ENCODE assay signal across 27 cellular contexts in genomic region chr12:14280921-14281320, GRCh38.
DNase-seq lines count a peak whose midpoint lies in the region; ATAC-seq and TF ChIP-seq lines count a peak whose summit lies in the region.
"Had no signal": no experiment of that assay in that cellular context is flagged by ENCODE, and none has a peak within 500 bp of the region (broad histone marks: within the 10 kb centered on the region; RNA-seq: fewer than 3 reads in every experiment).

No MANE protein-coding gene starts in this region.

- CTCF ChIA-PET in PC-3 (lab: Charles Lee), result no interaction called here

- H3K9ac ChIP-seq in SU-DHL-6 (ENCODE audit: low read length), result peak overlapping the region; percentile 50
- H3K9ac ChIP-seq in PC-3 (ENCODE audit: low read length), result no peak overlapping the region
- H3K9ac ChIP-seq in endodermal cell (ENCODE audit: extremely low read depth, low read length, poor library complexity, severe bottlenecking), result no peak overlapping the region

- H3K9me3 ChIP-seq in SU-DHL-6 (ENCODE audit: insufficient read depth, low read length) (no peaks in the 10 kb centered on the region), PC-3 (ENCODE audit: low read length) (no peaks in the 10 kb centered on the region), endodermal cell (ENCODE audit: control insufficient read depth, low read length) (peaks cover 24% of the 10 kb centered on the region)
- H3K9me3 ChIP-seq: esophagus squamous epithelium, testis had no signal

- H3K4me3 ChIP-seq in GM06990 (replicated peaks; ENCODE audit: low read depth, low read length) (peak overlapping the region; percentile 6; the same call in 1 of the 2 replicates), SU-DHL-6 (ENCODE audit: insufficient read depth, low read length, poor library complexity, severe bottlenecking) (no peak overlapping the region), PC-3 (ENCODE audit: low read length) (no peak overlapping the region), endodermal cell (ENCODE audit: low read length) (no peak overlapping the region)
- H3K4me3 ChIP-seq: A549, esophagus squamous epithelium, hepatocyte, skin epidermis, testis had no signal

- intact Hi-C loops in PC-3 (cut with micrococcal nuclease), result no loop called here

- POLR2A ChIA-PET in PC-3 (lab: Charles Lee; ENCODE audit: unreplicated experiment), result no interaction called here

- no peak overlapping the region for H3K27ac Mint-ChIP-seq in endodermal cell
- H3K27ac Mint-ChIP-seq: activated naive CD4-positive, alpha-beta T cell treated with anti-CD3 and anti-CD28 coated beads, Interleukin-2, amount 10 ng/mL, durations not matched to agents 7 days and 5 days; activated T-helper 1 cell treated with anti-CD3 and anti-CD28 coated beads, Interleukin-12 subunit alpha, Interleukin-12 subunit beta, Interleukin-2, Interleukin-4 antibody, amounts not matched to agents 30 ng/mL and 10 ng/mL and 1 ng/mL, durations not matched to agents 14 hours and 24 hours and 36 hours had no signal

- H3K27me3 ChIP-seq in GM06990 (replicated peaks; ENCODE audit: control insufficient read depth, insufficient read depth, low read length), result no peaks in the 10 kb centered on the region
- no peaks in the 10 kb centered on the region for H3K27me3 ChIP-seq in SU-DHL-6 (ENCODE audit: low read length)
- H3K27me3 ChIP-seq in PC-3 (ENCODE audit: low read length), result no peaks in the 10 kb centered on the region
- H3K27me3 ChIP-seq in endodermal cell (ENCODE audit: control insufficient read depth, insufficient read depth, low read length, poor library complexity, severe bottlenecking), result no peaks in the 10 kb centered on the region
- H3K27me3 ChIP-seq: esophagus squamous epithelium, hepatocyte, testis had no signal

- peaks cover 69% of the 10 kb centered on the region for H3K27me3 Mint-ChIP-seq in endodermal cell (ENCODE audit: insufficient read depth)
- H3K27me3 Mint-ChIP-seq: activated naive CD4-positive, alpha-beta T cell treated with anti-CD3 and anti-CD28 coated beads, Interleukin-2, amount 10 ng/mL, durations not matched to agents 7 days and 5 days had no signal

- WGBS in endodermal cell (ENCODE audit: insufficient coverage in 1 of 2, insufficient read length in 1 of 2), 2 experiments, result 90 to 98% methylated on average over 4 to 5 of the region's 5 CpGs

- H3K36me3 ChIP-seq in GM06990 (ENCODE audit: control insufficient read depth, insufficient read depth, low read length) (no peaks in the 10 kb centered on the region), SU-DHL-6 (ENCODE audit: low read length) (no peaks in the 10 kb centered on the region), PC-3 (ENCODE audit: low read depth, low read length) (no peaks in the 10 kb centered on the region), endodermal cell (ENCODE audit: control insufficient read depth, insufficient read depth, low read length) (no peaks in the 10 kb centered on the region)
- H3K36me3 ChIP-seq: esophagus squamous epithelium had no signal

- H3F3A ChIP-seq in SU-DHL-6 (ENCODE audit: insufficient read depth) (peaks cover 62% of the 10 kb centered on the region), PC-3 (ENCODE audit: low read length, unreplicated experiment) (no peaks in the 10 kb centered on the region)

- peaks cover 20% of the 10 kb centered on the region; the same call in 1 of the 2 replicates for H3K79me2 ChIP-seq in SU-DHL-6 (ENCODE audit: insufficient read depth, low read length)
- no peaks in the 10 kb centered on the region for H3K79me2 ChIP-seq in PC-3 (ENCODE audit: low read length)
- H3K79me2 ChIP-seq: hepatocyte had no signal

- TF ChIP-seq CTCF in GM06990 (IDR thresholded peaks at IDR 0.05; ENCODE audit: insufficient read depth, low read length, poor library complexity, severe bottlenecking), result no peak
- TF ChIP-seq CTCF in SU-DHL-6 (IDR thresholded peaks at IDR 0.05; ENCODE audit: insufficient read depth, low read length, poor library complexity, severe bottlenecking), result no peak
- TF ChIP-seq CTCF in PC-3 (conservative IDR thresholded peaks at IDR 0.05; ENCODE audit: low read depth, low read length), result no peak
- TF ChIP-seq CTCF in endodermal cell (conservative IDR thresholded peaks at IDR 0.05), result no peak

- peaks cover 18% of the 10 kb centered on the region for H3K4me1 Mint-ChIP-seq in endodermal cell

- H3K27ac ChIP-seq in SU-DHL-6 (ENCODE audit: low read depth, low read length), result peak overlapping the region; percentile 99
- no peak overlapping the region for H3K27ac ChIP-seq in PC-3 (ENCODE audit: low read length)
- H3K27ac ChIP-seq in endodermal cell (ENCODE audit: low read depth, low read length), result no peak overlapping the region
- H3K27ac ChIP-seq: A549, esophagus squamous epithelium, hepatocyte, skin epidermis, testis had no signal

- H3K4me3 Mint-ChIP-seq in endodermal cell, result no peak overlapping the region
- H3K4me3 Mint-ChIP-seq: activated naive CD4-positive, alpha-beta T cell treated with anti-CD3 and anti-CD28 coated beads, Interleukin-2, amount 10 ng/mL, durations not matched to agents 7 days and 5 days; activated T-helper 1 cell treated with anti-CD3 and anti-CD28 coated beads, Interleukin-12 subunit alpha, Interleukin-12 subunit beta, Interleukin-2, Interleukin-4 antibody, amounts not matched to agents 30 ng/mL and 10 ng/mL and 1 ng/mL, durations not matched to agents 14 hours and 24 hours and 36 hours had no signal

- H3K4me1 ChIP-seq in PC-3 (ENCODE audit: insufficient read depth, low read length) (no peaks in the 10 kb centered on the region), endodermal cell (ENCODE audit: control insufficient read depth, insufficient read depth, low read length) (peaks cover 11% of the 10 kb centered on the region)
- H3K4me1 ChIP-seq: A549 had no signal

- BruUV-seq in PC-3 (replicated peaks; lab: Mats Ljungman, UMichigan), result no TSS peak

- peaks cover 42% of the 10 kb centered on the region for H3K9me3 Mint-ChIP-seq in endodermal cell

- ATAC-seq in GM18517 (IDR thresholded peaks at IDR 0.05; ENCODE audit: unreplicated experiment), result peak; percentile 59
- ATAC-seq in HG02798 (IDR thresholded peaks at IDR 0.05; ENCODE audit: poor library complexity, unreplicated experiment), result peak; percentile 25
- no peak for ATAC-seq in PC-3
- ATAC-seq: A549, left colon, Right ventricle myocardium inferior had no signal

- no peaks in the 10 kb centered on the region for H4K20me1 ChIP-seq in SU-DHL-6 (ENCODE audit: low read depth, low read length)
- no peaks in the 10 kb centered on the region for H4K20me1 ChIP-seq in PC-3 (ENCODE audit: low read length)

- peak; percentile 78 for DNase-seq in GM06990 (ENCODE audit: extremely low read depth, insufficient read length)
- DNase-seq in PC-3, result no peak
- no peak for DNase-seq in NAMALWA (ENCODE audit: low spot score)
- DNase-seq in endodermal cell, result no peak
- no peak for DNase-seq in HuH-7 (ENCODE audit: low spot score)
- DNase-seq: activated CD4-positive, alpha-beta T cell treated with anti-CD3 and anti-CD28 coated beads, Interleukin-2, amount 50 U/mL, for 1 hour; activated naive CD4-positive, alpha-beta T cell treated with anti-CD3 and anti-CD28 coated beads, Interleukin-2, amount 10 ng/mL, durations not matched to agents 7 days and 5 days; DMS53; esophagus squamous epithelium; GDM1; Kasumi-1; left colon; mesenchymal stem cell; NCI-H1930; NCI-H526 treated with DMSO at 0.1 percent for 48 hours; nucleus accumbens; stimulated activated CD4-positive, alpha-beta T cell treated with anti-CD3 and anti-CD28 coated beads, Interleukin-1b, Interleukin-23, amount 100 ng/mL, for 48 hours; T-helper 9 cell; testis had no signal

- peaks cover 11% of the 10 kb centered on the region for H3K36me3 Mint-ChIP-seq in endodermal cell (ENCODE audit: low read depth)

- H2AFZ ChIP-seq in SU-DHL-6 (ENCODE audit: low read depth, low read length, severe bottlenecking), result no peak overlapping the region
- no peak overlapping the region for H2AFZ ChIP-seq in PC-3 (ENCODE audit: low read length)
- H2AFZ ChIP-seq: hepatocyte had no signal

- H3K9me2 ChIP-seq in SU-DHL-6 (replicated peaks; ENCODE audit: insufficient read depth, low read length) (no peaks in the 10 kb centered on the region), PC-3 (replicated peaks; ENCODE audit: low read length) (no peaks in the 10 kb centered on the region)

- H3K4me2 ChIP-seq in SU-DHL-6 (ENCODE audit: low read depth, low read length, poor library complexity, severe bottlenecking) (peak overlapping the region; percentile 59), PC-3 (ENCODE audit: low read length) (no peak overlapping the region)
- H3K4me2 ChIP-seq: A549, hepatocyte had no signal
